8 cellular contexts compared by ENCODE assay signal in genomic region chr7:134546903-134547737, GRCh38. TPM values are rescaled to one million over a fixed set of nuclear protein-coding genes. Genes with fewer than 3 reads are reported as not detected.
DNase-seq lines count a peak whose midpoint lies in the region; ATAC-seq and TF ChIP-seq lines count a peak whose summit lies in the region.

No MANE protein-coding gene starts in this region.

- no peaks in the 10 kb centered on the region for H3K36me3 ChIP-seq in mucosa of descending colon (ENCODE audit: low read depth)

- TF ChIP-seq CTCF in AG09319 (IDR thresholded peaks at IDR 0.05; ENCODE audit: low read depth, low read length) (peak; percentile 91), mucosa of descending colon (IDR thresholded peaks at IDR 0.05) (peak; percentile 42)

- intact Hi-C loops in mucosa of descending colon (cut with DNase I, micrococcal nuclease): no loop called here

- H3K4me3 ChIP-seq in mucosa of descending colon: no peak overlapping the region

- H3K9me3 ChIP-seq in mucosa of descending colon: no peaks in the 10 kb centered on the region

- DNase-seq in AG09319 (ENCODE audit: extremely low read depth, low read depth) (no peak), NCI-H748 (lab: John Stamatoyannopoulos, UW; ENCODE audit: unreplicated experiment) (peak; percentile 75), epidermal melanocyte (ENCODE audit: insufficient read length, low spot score) (peak; percentile 88), mucosa of descending colon (peak; percentile 66 to 89 (median 81))
- peak; percentile 38 to 44 for DNase-seq in activated CD8-positive, alpha-beta memory T cell treated with anti-CD3 and anti-CD28 coated beads for 4 hours (ENCODE audit: low read depth in 2 of 2)
- DNase-seq in stimulated activated CD8-positive, alpha-beta memory T cell treated with anti-CD3 and anti-CD28 coated beads, Interleukin-2, amount 100 ng/mL, for 48 hours (ENCODE audit: low read depth in 2 of 2): peak; percentile 56 to 58

- ATAC-seq in GM18873 (IDR thresholded peaks at IDR 0.05; ENCODE audit: low FRiP score, unreplicated experiment) (peak; percentile 28), HG03280 (IDR thresholded peaks at IDR 0.05; ENCODE audit: unreplicated experiment) (peak; percentile 35), mucosa of descending colon (peak; percentile 80)

- peaks cover 6% of the 10 kb centered on the region for H3K4me1 ChIP-seq in mucosa of descending colon (ENCODE audit: low read depth)

RNA-seq across cellular contexts. Expression of gene AKR1B15, which starts 1.8 kb away (rescaled TPM):
- 1 to 10 TPM in 2 of 3 donors, not detected in 1; 3.1 to 8.0 TPM for total RNA-seq in mucosa of descending colon

RNA-seq across cellular contexts. Expression of gene AKR1B10, which starts 19.8 kb away (rescaled TPM):
- total RNA-seq in mucosa of descending colon: 100 to 1,000 TPM in 1 of 3 donors, 10 to 100 TPM in 2; 57.7 to 212 (median 93.4) TPM

Comparison
In these comparisons a context has a peak if more than half of its experiments do, and no peak if none do; other contexts are left out.
1. ATAC-seq: peak in every context shown above with its lines; median percentile 80 in mucosa of descending colon; 35 in HG03280; 28 in GM18873.